Comparison of ENCODE assay signal across 7 cellular contexts in the genomic region with DNA sequence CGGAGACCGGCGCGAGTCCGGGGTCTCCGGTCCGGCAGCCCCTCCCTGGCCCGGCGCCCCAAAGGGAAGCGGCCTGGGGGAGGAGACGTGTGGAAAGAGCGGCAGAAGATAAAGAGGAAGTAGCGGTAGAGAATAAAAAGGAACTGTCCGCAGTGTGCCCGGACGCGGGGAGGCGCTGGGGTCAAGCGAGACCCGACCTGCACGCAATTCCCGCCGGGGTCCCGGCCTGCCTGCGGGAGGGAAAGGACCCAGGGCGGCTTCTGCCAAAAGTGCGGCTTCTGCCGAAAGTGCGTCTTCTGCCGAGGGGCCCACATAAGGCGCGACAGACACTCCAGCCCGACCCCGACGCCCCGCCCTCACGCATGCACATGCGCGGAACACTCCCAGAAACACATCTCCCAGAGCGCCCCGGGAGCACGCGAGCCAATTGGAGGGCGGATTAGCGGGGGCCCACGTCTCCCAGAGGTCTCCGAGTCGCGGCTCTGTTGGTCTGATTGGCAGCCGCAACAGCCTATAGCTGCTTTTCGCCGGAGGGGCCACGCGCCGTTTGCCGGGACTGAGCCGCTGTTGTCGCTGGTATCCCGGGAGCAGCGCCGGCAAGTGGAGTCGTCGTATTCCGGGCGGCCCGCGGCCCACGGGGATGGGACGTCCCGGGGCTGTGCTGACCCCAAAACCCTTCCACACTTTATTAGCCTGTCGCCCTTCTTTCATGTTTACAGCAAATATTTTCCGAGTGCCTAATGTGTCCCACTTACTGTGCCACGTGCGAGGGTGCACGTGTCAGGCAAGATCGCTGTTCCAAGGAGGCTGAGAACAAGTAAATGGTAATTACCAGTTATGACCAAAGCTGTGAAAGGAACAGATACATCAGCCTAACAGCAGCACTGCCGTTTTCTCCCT.
A peak's percentile ranks its signal among the peaks of the same experiment; 100 is the strongest.
DNase-seq lines count a peak whose midpoint lies in the region; ATAC-seq and TF ChIP-seq lines count a peak whose summit lies in the region.

No MANE protein-coding gene starts in this region.

- H3K4me3 ChIP-seq in astrocyte of the cerebellum (ENCODE audit: low read depth, low read length) (peak overlapping the region; percentile 80), retinal pigment epithelial cell (ENCODE audit: low read length) (peak overlapping the region; percentile 71)

- DNase-seq in NCI-H187 treated with DMSO at 0.1 percent for 48 hours (lab: John Stamatoyannopoulos, UW) = peak; percentile 95
- peak; percentile 91 for DNase-seq in T-helper 22 cell (ENCODE audit: low read depth)
- DNase-seq in astrocyte of the cerebellum (ENCODE audit: low read depth) = peak; percentile 92
- DNase-seq in hippocampal formation (lab: John Stamatoyannopoulos, UW) = peak; percentile 97 to 98
- peak; percentile 89 for DNase-seq in retinal pigment epithelial cell (ENCODE audit: low read depth)

- ATAC-seq in GM18499 (IDR thresholded peaks at IDR 0.05; ENCODE audit: insufficient read depth, unreplicated experiment) (peak; percentile 60), HG02970 (IDR thresholded peaks at IDR 0.05; ENCODE audit: low FRiP score, unreplicated experiment) (peak; percentile 81)

- in situ Hi-C loops in astrocyte of the cerebellum (cut with HindIII; ENCODE audit: low sequenced_read_pairs) = no loop called here

- TF ChIP-seq CTCF in astrocyte of the cerebellum (IDR thresholded peaks at IDR 0.05; ENCODE audit: low read depth, low read length, missing control alignments) (peak; percentile 39), retinal pigment epithelial cell (conservative IDR thresholded peaks at IDR 0.05; ENCODE audit: low read depth, low read length) (peak; percentile 47)

Comparison
In these comparisons a context has a peak if more than half of its experiments do, and no peak if none do; other contexts are left out.
1. Peak in every context shown above with its lines: DNase-seq, ATAC-seq and H3K4me3 ChIP-seq.